8 cellular contexts compared by ENCODE assay signal in the genomic region with DNA sequence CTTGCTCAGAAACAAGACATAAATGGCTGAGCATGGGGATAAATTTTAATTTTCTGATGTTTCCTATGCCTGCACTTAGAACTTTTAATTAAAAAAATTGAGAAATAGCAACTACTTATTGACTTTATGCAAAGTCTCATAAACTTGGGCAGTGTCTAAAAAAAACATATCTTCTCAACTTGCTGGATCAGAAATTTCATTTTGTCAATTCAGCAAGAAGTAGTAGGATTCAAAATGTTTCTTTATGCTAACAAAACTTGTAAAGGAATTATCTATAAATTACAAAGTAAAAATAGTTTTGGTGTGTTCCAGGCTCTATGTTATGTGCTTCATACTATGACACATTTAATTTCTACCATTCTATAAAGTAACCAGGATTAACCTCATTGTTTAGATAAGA.
"Had no signal": no experiment of that assay in that cellular context is flagged by ENCODE, and none has a peak within 500 bp of the region (broad histone marks: within the 10 kb centered on the region; RNA-seq: fewer than 3 reads in every experiment).

No MANE protein-coding gene starts in this region.

- DNase-seq: GDM1, GF-D8 had no signal

- ATAC-seq: GM12878 had no signal

- FAIRE-seq: G401.6, GM12878, GM12891, GM12892, GM18507, GM19239 had no signal

- H3K4me3 ChIP-seq: GM12878 had no signal
